Comparison of ENCODE assay signal across 25 cellular contexts in the genomic region with DNA sequence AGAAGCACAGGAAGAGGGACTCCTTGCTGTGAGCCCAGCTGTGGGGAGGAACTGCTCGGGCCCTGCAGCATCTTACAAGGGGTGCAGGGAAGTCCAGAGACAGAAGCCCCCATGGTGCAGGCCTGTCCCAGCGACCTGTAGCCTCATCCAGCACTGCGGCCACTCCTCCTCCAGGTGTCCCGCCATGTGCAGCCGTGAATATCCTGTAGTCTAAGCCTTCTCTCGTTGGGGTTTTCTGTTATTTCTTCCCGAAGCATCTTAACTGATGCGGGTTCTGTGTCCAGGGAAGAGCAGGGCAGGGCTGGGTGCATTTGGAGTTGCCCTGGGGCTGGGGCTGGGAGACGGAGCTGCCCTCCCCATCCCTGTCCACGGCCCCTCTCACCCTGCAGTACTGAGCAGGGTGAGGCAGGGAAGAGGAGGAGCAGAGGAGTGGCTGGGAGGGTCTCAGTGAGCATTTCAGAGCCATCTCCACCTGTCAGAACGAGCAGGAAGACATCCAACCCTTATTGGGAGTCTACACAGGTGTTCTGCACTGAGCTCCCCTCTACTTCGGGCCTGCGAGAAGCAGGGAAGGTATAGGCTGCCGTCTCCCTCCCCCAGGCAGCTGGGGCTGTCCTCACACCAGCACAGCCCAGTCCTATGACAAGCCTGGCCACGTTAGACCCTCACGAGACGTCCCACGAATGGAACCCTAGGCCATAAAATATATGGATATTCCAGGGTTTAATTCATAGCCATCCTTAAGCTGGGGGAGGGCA.
DNase-seq lines count a peak whose midpoint lies in the region; ATAC-seq and TF ChIP-seq lines count a peak whose summit lies in the region.
"Had no signal": no experiment of that assay in that cellular context is flagged by ENCODE, and none has a peak within 500 bp of the region (broad histone marks: within the 10 kb centered on the region; RNA-seq: fewer than 3 reads in every experiment).

No MANE protein-coding gene starts in this region.

- H3K27ac Mint-ChIP-seq in chondrocyte (ENCODE audit: unreplicated experiment): no peak overlapping the region
- H3K27ac Mint-ChIP-seq: CD14-positive monocyte, HFFc6 had no signal

- H3K27me3 Mint-ChIP-seq in chondrocyte (ENCODE audit: low read depth): peaks cover 13% of the 10 kb centered on the region

- no peak overlapping the region for H4K91ac ChIP-seq in mesenchymal stem cell (ENCODE audit: low read length)

- no peaks in the 10 kb centered on the region for H3K4me1 ChIP-seq in mesenchymal stem cell (ENCODE audit: control insufficient read depth, insufficient read depth, low read depth, low read length)
- H3K4me1 ChIP-seq: BE2C, HAP-1, SJSA1 had no signal

- H3K18ac ChIP-seq in mesenchymal stem cell (ENCODE audit: low read depth in 1 of 2, low read length in 2 of 2): no peak overlapping the region

- no peak overlapping the region for H2AK5ac ChIP-seq in mesenchymal stem cell (ENCODE audit: low read length, severe bottlenecking)

- H3K4me3 ChIP-seq in mesenchymal stem cell (ENCODE audit: insufficient read depth in 1 of 2, low read depth in 1 of 2, low read length in 2 of 2): no peak overlapping the region
- H3K4me3 ChIP-seq: GM23248, HAP-1, SJSA1 had no signal

- TF ChIP-seq CTCF in chondrocyte (IDR thresholded peaks at IDR 0.05): no peak

- no peak overlapping the region for H3K14ac ChIP-seq in mesenchymal stem cell (ENCODE audit: low read length in 2 of 2)

- no peaks in the 10 kb centered on the region for H3K9me3 Mint-ChIP-seq in chondrocyte (ENCODE audit: low read depth)

- H3K4me3 Mint-ChIP-seq in chondrocyte (ENCODE audit: unreplicated experiment): no peak overlapping the region
- H3K4me3 Mint-ChIP-seq: CD14-positive monocyte, HFFc6 had no signal

- no peak overlapping the region for H3K4me2 ChIP-seq in mesenchymal stem cell (ENCODE audit: low read length, poor library complexity, severe bottlenecking)

- no peak overlapping the region for H2AFZ ChIP-seq in mesenchymal stem cell (ENCODE audit: low read depth, low read length)
- H2AFZ ChIP-seq: GM23248 had no signal

- H3K27me3 ChIP-seq in mesenchymal stem cell (ENCODE audit: control insufficient read depth in 1 of 2, insufficient read depth in 1 of 2, low read length in 2 of 2): no peaks in the 10 kb centered on the region
- H3K27me3 ChIP-seq: BE2C, SJSA1 had no signal

- DNase-seq in NCI-H345 (lab: John Stamatoyannopoulos, UW): peak; percentile 12
- DNase-seq in NCI-H345 treated with DMSO at 0.1 percent for 48 hours (lab: John Stamatoyannopoulos, UW; ENCODE audit: unreplicated experiment): no peak
- peak; percentile 59 for DNase-seq in chondrocyte (ENCODE audit: low spot score)
- DNase-seq in posterior vena cava (ENCODE audit: low spot score): peak; percentile 64
- DNase-seq in mesenchymal stem cell: no peak
- DNase-seq: 8988T; ACHN; BE2C; Calu3; DND-41; GM23248; HFFc6; IMR-90; KG1; MM.1S; NCI-H2081 treated with DMSO at 0.1 percent for 48 hours; NCI-H748 treated with DMSO at 0.1 percent for 48 hours; NK-92 treated with Interleukin-12 subunit alpha and Interleukin-12 subunit beta, amount 100 ng/mL, for 24 hours; PC-3; Right ventricle myocardium superior had no signal

- no peak overlapping the region for H2BK15ac ChIP-seq in mesenchymal stem cell (ENCODE audit: low read depth, poor library complexity, severe bottlenecking)

- H3K4me1 Mint-ChIP-seq in chondrocyte (ENCODE audit: low read depth): no peaks in the 10 kb centered on the region

- H3K79me1 ChIP-seq in mesenchymal stem cell (replicated peaks; ENCODE audit: low read length, poor library complexity, severe bottlenecking): no peaks in the 10 kb centered on the region

- ATAC-seq in HG03442 (IDR thresholded peaks at IDR 0.05; ENCODE audit: unreplicated experiment): no peak
- no peak for ATAC-seq in GM19397 (IDR thresholded peaks at IDR 0.05; ENCODE audit: unreplicated experiment)

- no peaks in the 10 kb centered on the region for H3K36me3 Mint-ChIP-seq in chondrocyte (ENCODE audit: low read depth)
- H3K36me3 Mint-ChIP-seq: CD14-positive monocyte had no signal

- H4K8ac ChIP-seq in mesenchymal stem cell (ENCODE audit: low read length): no peak overlapping the region

- intact Hi-C loops in posterior vena cava (cut with DNase I): no loop called here

- WGBS in mesenchymal stem cell: 74% methylated on average over 16 of the region's 18 CpGs

- H3K9ac ChIP-seq in mesenchymal stem cell (ENCODE audit: low read length): no peak overlapping the region
- H3K9ac ChIP-seq: GM23248 had no signal

- H2BK5ac ChIP-seq in mesenchymal stem cell (ENCODE audit: low read depth, low read length, poor library complexity, severe bottlenecking): no peak overlapping the region

- peaks cover 2% of the 10 kb centered on the region for H3K9me3 ChIP-seq in mesenchymal stem cell (ENCODE audit: control insufficient read depth, low read length)
- H3K9me3 ChIP-seq: BE2C, HAP-1 had no signal

- H2BK12ac ChIP-seq in mesenchymal stem cell (ENCODE audit: low read length in 2 of 2): no peak overlapping the region

- H3K4ac ChIP-seq in mesenchymal stem cell (ENCODE audit: low read depth in 1 of 2, low read length in 2 of 2): no peak overlapping the region

- no peak overlapping the region for H2BK120ac ChIP-seq in mesenchymal stem cell (ENCODE audit: low read depth, low read length)

- no peaks in the 10 kb centered on the region for H3K36me3 ChIP-seq in mesenchymal stem cell (ENCODE audit: control insufficient read depth in 1 of 2, insufficient read depth in 2 of 2, low read depth in 1 of 2, low read length in 2 of 2)
- H3K36me3 ChIP-seq: BE2C, HAP-1, SJSA1 had no signal

- no peak overlapping the region for H3K23ac ChIP-seq in mesenchymal stem cell (ENCODE audit: low read length in 2 of 2)

- H3K27ac ChIP-seq in mesenchymal stem cell (ENCODE audit: low read length, poor library complexity, severe bottlenecking): no peak overlapping the region
- H3K27ac ChIP-seq: GM23248, SJSA1 had no signal

Comparison
In these comparisons a context has a peak if more than half of its experiments do, and no peak if none do; other contexts are left out.
1. DNase-seq: peak in NCI-H345 (single experiment), chondrocyte (single experiment) and posterior vena cava (single experiment); none in NCI-H345 treated with DMSO at 0.1 percent for 48 hours (single experiment) and mesenchymal stem cell (single experiment).